In genomic region chr16:15415411-15416070, GRCh38 we compare ENCODE assay signal across 24 cellular contexts. TPM values are rescaled to one million over a fixed set of nuclear protein-coding genes. Genes with fewer than 3 reads are reported as not detected.
A peak's percentile ranks its signal among the peaks of the same experiment; 100 is the strongest.
DNase-seq lines count a peak whose midpoint lies in the region; ATAC-seq, FAIRE-seq and TF ChIP-seq lines count a peak whose summit lies in the region.
"Had no signal": no experiment of that assay in that cellular context is flagged by ENCODE, and none has a peak within 500 bp of the region (broad histone marks: within the 10 kb centered on the region; RNA-seq: fewer than 3 reads in every experiment).

No MANE protein-coding gene starts in this region.

- H3K27ac ChIP-seq in astrocyte (ENCODE audit: low read depth, low read length): no peak overlapping the region
- H3K27ac ChIP-seq in stomach: no peak overlapping the region
- H3K27ac ChIP-seq: thoracic aorta had no signal

- no peaks in the 10 kb centered on the region for H3K36me3 Mint-ChIP-seq in astrocyte (ENCODE audit: low read depth, unreplicated experiment)
- no peaks in the 10 kb centered on the region for H3K36me3 Mint-ChIP-seq in natural killer cell treated with Interleukin-12 subunit alpha and Interleukin-12 subunit beta and Interleukin-15 and Interleukin-18, amount 100 ng/mL, for 72 hours
- H3K36me3 Mint-ChIP-seq: activated CD4-positive, alpha-beta memory T cell treated with anti-CD3 and anti-CD28 coated beads for 36 hours; mesothelial cell of epicardium; natural killer cell; stimulated activated naive B cell treated with anti-CD40 and anti-IgM and Interleukin-4, amounts not matched to agents 10 μg/mL and 1 μg/mL and 100 μg/mL, for 72 hours; T-cell had no signal

- H3K27ac Mint-ChIP-seq in astrocyte (ENCODE audit: unreplicated experiment): no peak overlapping the region
- H3K27ac Mint-ChIP-seq in natural killer cell treated with Interleukin-12 subunit alpha and Interleukin-12 subunit beta and Interleukin-15 and Interleukin-18, amount 100 ng/mL, for 72 hours: no peak overlapping the region
- H3K27ac Mint-ChIP-seq: activated CD4-positive, alpha-beta memory T cell treated with anti-CD3 and anti-CD28 coated beads for 36 hours; mesothelial cell of epicardium; natural killer cell; stimulated activated naive B cell treated with anti-CD40 and anti-IgM and Interleukin-4, amounts not matched to agents 10 μg/mL and 1 μg/mL and 100 μg/mL, for 72 hours; T-cell had no signal

- peak; percentile 16 for DNase-seq in Caki2 (ENCODE audit: low read depth)
- peak; percentile 60 for DNase-seq in M059J (ENCODE audit: low read depth)
- DNase-seq in astrocyte (ENCODE audit: low read depth): peak; percentile 61
- peak; percentile 42 for DNase-seq in kidney glomerular epithelial cell (lab: John Stamatoyannopoulos, UW)
- DNase-seq in natural killer cell treated with Interleukin-12 subunit alpha and Interleukin-12 subunit beta and Interleukin-15 and Interleukin-18, amount 100 ng/mL, for 72 hours (ENCODE audit: low spot score): no peak
- DNase-seq in activated CD4-positive, alpha-beta T cell treated with anti-CD3 and anti-CD28 coated beads, Interleukin-2, amount 50 U/mL, for 4 hours: no peak
- no peak for DNase-seq in stomach
- DNase-seq: activated CD4-positive, alpha-beta memory T cell treated with anti-CD3 and anti-CD28 coated beads for 36 hours; activated T-cell treated with anti-CD3 and anti-CD28 coated beads for 4 hours; amniotic stem cell; cerebellar nuclear complex; DMS79 treated with DMSO at 0.1 percent for 48 hours; effector CD4-positive, alpha-beta T cell; natural killer cell; NCI-H1417; NCI-H526; SHP77; stimulated activated CD4-positive, alpha-beta T cell treated with anti-CD3 and anti-CD28 coated beads, Interleukin-1b, Interleukin-23, amount 100 ng/mL, for 48 hours; stimulated activated naive B cell treated with anti-CD40 and anti-IgM and Interleukin-4, amounts not matched to agents 10 μg/mL and 1 μg/mL and 100 μg/mL, for 72 hours; T-cell had no signal

- FAIRE-seq in astrocyte (lab: Jason Lieb, UNC): no peak

- no peak for TF ChIP-seq EP300 in stomach (IDR thresholded peaks at IDR 0.05)

- in situ Hi-C loops in Caki2 (cut with HindIII; ENCODE audit: low pct_unique_long_range_greater_than_20kb, low sequenced_read_pairs): loop anchor here (25.0 kb wide), 1 partner anchor 97 kb away; no protein-coding TSS in a partner anchor

- 64 to 77% (median 70%) methylated on average over 6 of the region's 6 CpGs for WGBS in stomach, 5 donors

- intact Hi-C loops in stomach (cut with DNase I; ENCODE audit: low total_unique reads): no loop called here

- H3K4me1 Mint-ChIP-seq in astrocyte (ENCODE audit: low read depth, unreplicated experiment): peaks cover 6% of the 10 kb centered on the region
- no peaks in the 10 kb centered on the region for H3K4me1 Mint-ChIP-seq in natural killer cell treated with Interleukin-12 subunit alpha and Interleukin-12 subunit beta and Interleukin-15 and Interleukin-18, amount 100 ng/mL, for 72 hours (ENCODE audit: low read depth in 2 of 2)
- H3K4me1 Mint-ChIP-seq: mesothelial cell of epicardium; natural killer cell; stimulated activated naive B cell treated with anti-CD40 and anti-IgM and Interleukin-4, amounts not matched to agents 10 μg/mL and 1 μg/mL and 100 μg/mL, for 72 hours; T-cell had no signal

- no peaks in the 10 kb centered on the region for H3K79me2 ChIP-seq in astrocyte (ENCODE audit: insufficient read depth, low read length)

- no peak overlapping the region for H3K4me3 ChIP-seq in astrocyte (ENCODE audit: insufficient read depth, low read depth, low read length)
- H3K4me3 ChIP-seq in stomach: no peak overlapping the region
- H3K4me3 ChIP-seq: HAP-1, thoracic aorta had no signal

- TF ChIP-seq CTCF in astrocyte (IDR thresholded peaks at IDR 0.05; ENCODE audit: insufficient read depth, low read depth, low read length) (no peak), stomach (IDR thresholded peaks at IDR 0.05) (no peak)

- H3K4me1 ChIP-seq in astrocyte (ENCODE audit: insufficient read depth, low read length) (no peaks in the 10 kb centered on the region), stomach (no peaks in the 10 kb centered on the region)
- H3K4me1 ChIP-seq: HAP-1 had no signal

- H3K27me3 Mint-ChIP-seq in astrocyte (ENCODE audit: low read depth, unreplicated experiment): peaks cover 2% of the 10 kb centered on the region
- H3K27me3 Mint-ChIP-seq in natural killer cell treated with Interleukin-12 subunit alpha and Interleukin-12 subunit beta and Interleukin-15 and Interleukin-18, amount 100 ng/mL, for 72 hours: peaks cover 6 to 12% of the 10 kb centered on the region in 2 donors
- H3K27me3 Mint-ChIP-seq: activated CD4-positive, alpha-beta memory T cell treated with anti-CD3 and anti-CD28 coated beads for 36 hours had no signal

- H3K36me3 ChIP-seq in astrocyte (ENCODE audit: insufficient read depth, low read length) (no peaks in the 10 kb centered on the region), stomach (no peaks in the 10 kb centered on the region)
- H3K36me3 ChIP-seq: HAP-1, thoracic aorta had no signal

- H3K4me2 ChIP-seq in astrocyte (ENCODE audit: low read length): peak overlapping the region; percentile 57

- H2AFZ ChIP-seq in astrocyte (ENCODE audit: low read depth, low read length): no peak overlapping the region

- no peak overlapping the region for H3K4me3 Mint-ChIP-seq in astrocyte (ENCODE audit: unreplicated experiment)
- no peak overlapping the region for H3K4me3 Mint-ChIP-seq in natural killer cell treated with Interleukin-12 subunit alpha and Interleukin-12 subunit beta and Interleukin-15 and Interleukin-18, amount 100 ng/mL, for 72 hours
- H3K4me3 Mint-ChIP-seq: activated CD4-positive, alpha-beta memory T cell treated with anti-CD3 and anti-CD28 coated beads for 36 hours; mesothelial cell of epicardium; natural killer cell; stimulated activated naive B cell treated with anti-CD40 and anti-IgM and Interleukin-4, amounts not matched to agents 10 μg/mL and 1 μg/mL and 100 μg/mL, for 72 hours; T-cell had no signal

- no peaks in the 10 kb centered on the region for H3K27me3 ChIP-seq in astrocyte (ENCODE audit: insufficient read depth, low read length)
- H3K27me3 ChIP-seq in stomach: no peaks in the 10 kb centered on the region

- H3K9me3 ChIP-seq in astrocyte (ENCODE audit: insufficient read depth, low read depth, low read length) (no peaks in the 10 kb centered on the region), stomach (no peaks in the 10 kb centered on the region)
- H3K9me3 ChIP-seq: HAP-1, thoracic aorta had no signal

- H4K20me1 ChIP-seq in astrocyte (ENCODE audit: insufficient read depth, low read length): no peaks in the 10 kb centered on the region

- no peak for ATAC-seq in HG02642 (IDR thresholded peaks at IDR 0.05; ENCODE audit: poor library complexity, unreplicated experiment)
- no peak for ATAC-seq in natural killer cell treated with Interleukin-12 subunit alpha and Interleukin-12 subunit beta and Interleukin-15 and Interleukin-18, amount 100 ng/mL, for 72 hours
- ATAC-seq: natural killer cell; stimulated activated naive B cell treated with anti-CD40 and anti-IgM and Interleukin-4, amounts not matched to agents 10 μg/mL and 1 μg/mL and 100 μg/mL, for 72 hours; T-cell had no signal

- no peak for TF ChIP-seq POLR2A in stomach (IDR thresholded peaks at IDR 0.05)

- no peaks in the 10 kb centered on the region for H3K9me3 Mint-ChIP-seq in astrocyte (ENCODE audit: unreplicated experiment)
- no peaks in the 10 kb centered on the region for H3K9me3 Mint-ChIP-seq in natural killer cell treated with Interleukin-12 subunit alpha and Interleukin-12 subunit beta and Interleukin-15 and Interleukin-18, amount 100 ng/mL, for 72 hours
- H3K9me3 Mint-ChIP-seq: activated CD4-positive, alpha-beta memory T cell treated with anti-CD3 and anti-CD28 coated beads for 36 hours; mesothelial cell of epicardium; natural killer cell; stimulated activated naive B cell treated with anti-CD40 and anti-IgM and Interleukin-4, amounts not matched to agents 10 μg/mL and 1 μg/mL and 100 μg/mL, for 72 hours; T-cell had no signal

- H3K9ac ChIP-seq in astrocyte (ENCODE audit: low read length): no peak overlapping the region

RNA-seq across cellular contexts. Expression of gene BMERB1, which starts 18.8 kb away (rescaled TPM):
- 39.7 and 68.5 TPM in 2 replicates for total RNA-seq in Caki2 (2014; rRNA removed; shearing (Covaris generic); ENCODE audit: low replicate concordance)
- total RNA-seq in M059J (2014; rRNA removed; shearing (Covaris generic)): 12.8 and 25.5 TPM in 2 replicates
- total RNA-seq in astrocyte (15.5 and 20.1 TPM in 2 replicates), stomach (10 to 100 TPM in 4 of 5 donors, 1 to 10 TPM in 1; 4.6 to 99.5 (median 22.6) TPM)
- total RNA-seq in natural killer cell treated with Interleukin-12 subunit alpha and Interleukin-12 subunit beta and Interleukin-15 and Interleukin-18, amount 100 ng/mL, for 72 hours: 1 to 10 TPM; 5.4 to 7.3 TPM
- polyA plus RNA-seq in stomach: 10 to 100 TPM; 19.0 to 30.9 (median 29.5) TPM

RNA-seq across cellular contexts. Expression of gene MPV17L, which starts 20.0 kb away (rescaled TPM):
- not detected in 2 replicates for total RNA-seq in Caki2 (2014; rRNA removed; shearing (Covaris generic); ENCODE audit: low replicate concordance)
- total RNA-seq in M059J (2014; rRNA removed; shearing (Covaris generic)): 0.44 and 0.52 TPM in 2 replicates
- total RNA-seq in astrocyte (0.65 and 0.73 TPM in 2 replicates), stomach (1 to 10 TPM in 4 of 5 donors, under 1 TPM in 1; 0.58 to 7.0 (median 4.6) TPM)
- under 1 TPM; 0.08 to 0.38 TPM for total RNA-seq in natural killer cell treated with Interleukin-12 subunit alpha and Interleukin-12 subunit beta and Interleukin-15 and Interleukin-18, amount 100 ng/mL, for 72 hours
- polyA plus RNA-seq in stomach: 1 to 10 TPM; 1.9 to 3.7 (median 3.1) TPM
- total RNA-seq: activated CD4-positive, alpha-beta memory T cell treated with anti-CD3 and anti-CD28 coated beads for 36 hours had no signal

RNA-seq across cellular contexts. Expression of gene NPIPA5, which starts 37.4 kb away (rescaled TPM):
- 0.96 TPM in 1 of 2 replicates, not detected in the other for total RNA-seq in Caki2 (2014; rRNA removed; shearing (Covaris generic); ENCODE audit: low replicate concordance)
- 0.57 and 7.8 TPM in 2 replicates for total RNA-seq in M059J (2014; rRNA removed; shearing (Covaris generic))
- total RNA-seq in astrocyte (0.82 and 1.1 TPM in 2 replicates), stomach (10 to 100 TPM in 2 of 5 donors, 1 to 10 TPM in 1, under 1 TPM in 1, not detected in 1; 0.45 to 20.6 (median 10.0) TPM)
- total RNA-seq in natural killer cell treated with Interleukin-12 subunit alpha and Interleukin-12 subunit beta and Interleukin-15 and Interleukin-18, amount 100 ng/mL, for 72 hours: 10 to 100 TPM in 1 of 2 donors, under 1 TPM in 1; 0.43 to 15.5 TPM
- polyA plus RNA-seq in stomach: 10 to 100 TPM in 2 of 3 donors, 1 to 10 TPM in 1; 4.1 to 14.7 (median 13.1) TPM

Comparison
In these comparisons a context has a peak if more than half of its experiments do, and no peak if none do; other contexts are left out.
1. DNase-seq: peak in Caki2 (single experiment), M059J (single experiment), astrocyte (single experiment) and kidney glomerular epithelial cell (single experiment); none in natural killer cell treated with Interleukin-12 subunit alpha and Interleukin-12 subunit beta and Interleukin-15 and Interleukin-18, amount 100 ng/mL, for 72 hours (single experiment), activated CD4-positive, alpha-beta T cell treated with anti-CD3 and anti-CD28 coated beads, Interleukin-2, amount 50 U/mL, for 4 hours (0 of 2) and stomach (single experiment).